Comparison of ENCODE assay signal across 8 cellular contexts in the genomic region with DNA sequence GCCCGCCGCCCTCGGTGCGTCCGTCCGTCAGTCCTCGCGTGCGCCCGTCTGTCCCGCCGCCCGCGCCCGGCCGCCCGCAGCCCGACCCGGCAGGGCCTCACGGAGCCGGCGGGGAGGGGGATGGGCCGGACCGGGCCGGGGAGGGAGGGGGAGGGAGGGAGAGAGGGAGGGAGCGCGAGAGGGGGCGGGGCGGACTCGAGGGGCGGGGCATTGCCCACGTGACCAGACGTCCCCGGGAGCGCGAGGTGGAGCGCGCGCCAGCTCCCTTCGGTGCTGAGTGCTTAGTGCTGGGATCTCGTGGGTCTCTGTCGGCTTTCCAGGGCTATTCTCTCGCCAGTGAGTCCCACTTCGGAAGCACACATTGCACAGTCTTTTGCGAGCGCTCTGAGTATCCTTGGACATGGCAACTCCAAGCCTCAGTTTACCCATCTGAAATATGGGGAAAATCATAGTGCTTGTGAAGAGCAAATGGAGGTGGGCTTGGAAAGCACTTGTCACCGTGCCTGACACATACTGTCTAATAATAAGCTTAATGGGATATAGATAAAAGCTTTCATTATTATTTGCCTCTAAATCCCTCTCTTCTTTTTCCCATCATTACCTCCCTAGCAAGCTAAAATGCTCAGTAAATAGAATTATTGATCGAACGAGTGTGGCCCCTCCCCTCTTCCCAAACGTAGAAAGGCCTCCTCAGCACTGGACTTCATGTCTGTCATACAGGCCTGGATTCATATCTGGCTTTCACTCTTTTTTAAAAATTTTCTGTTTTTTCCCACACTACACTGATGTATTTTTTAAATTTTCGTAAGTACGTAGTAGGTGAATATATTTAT. TPM values are rescaled to one million over a fixed set of nuclear protein-coding genes. Genes with fewer than 3 reads are reported as not detected.
DNase-seq lines count a peak whose midpoint lies in the region; ATAC-seq and TF ChIP-seq lines count a peak whose summit lies in the region.

Gene NCOA6 (minus strand): TSS at position 122 of the 833 bp plus-strand sequence. CDS start 43,296 bp downstream, outside the sequence.

- TF ChIP-seq CTCF in CD14-positive monocyte (IDR thresholded peaks at IDR 0.05), result no peak

- ATAC-seq in GM19455 (IDR thresholded peaks at IDR 0.05; ENCODE audit: unreplicated experiment), result peak; percentile 64
- peak; percentile 76 for ATAC-seq in activated CD8-positive, alpha-beta memory T cell treated with anti-CD3 and anti-CD28 coated beads, Interleukin-2, amount 10 ng/mL, durations not matched to agents 7 days and 5 days

- peaks cover 12% of the 10 kb centered on the region for H3K4me1 ChIP-seq in endocrine pancreas (ENCODE audit: control insufficient read depth, insufficient read depth, low read length)

- H3K27ac Mint-ChIP-seq in CD14-positive monocyte, result peak within 1 kb of the TSS; percentile 89 to 96 (median 93)
- peak within 1 kb of the TSS; percentile 96 for H3K27ac Mint-ChIP-seq in activated CD8-positive, alpha-beta memory T cell treated with anti-CD3 and anti-CD28 coated beads, Interleukin-2, amount 10 ng/mL, durations not matched to agents 7 days and 5 days

- H3K4me3 Mint-ChIP-seq in CD14-positive monocyte, result peak within 1 kb of the TSS; percentile 96 to 99
- peak within 1 kb of the TSS; percentile 96 for H3K4me3 Mint-ChIP-seq in activated CD8-positive, alpha-beta memory T cell treated with anti-CD3 and anti-CD28 coated beads, Interleukin-2, amount 10 ng/mL, durations not matched to agents 7 days and 5 days

- intact Hi-C loops in CD14-positive monocyte (cut with micrococcal nuclease), result loop anchor here in 1 of 2 donors (5.0 kb wide), 1 partner anchor 132 kb away; the partner anchor contains the start of genes GSS and MYH7B

- peaks cover 0 to 3% (median 0%) of the 10 kb centered on the region in 7 donors for H3K9me3 Mint-ChIP-seq in CD14-positive monocyte
- H3K9me3 Mint-ChIP-seq in activated CD8-positive, alpha-beta memory T cell treated with anti-CD3 and anti-CD28 coated beads, Interleukin-2, amount 10 ng/mL, durations not matched to agents 7 days and 5 days (ENCODE audit: low read depth), result no peaks in the 10 kb centered on the region

- peaks cover 3 to 4% of the 10 kb centered on the region in 2 donors for H3K36me3 Mint-ChIP-seq in CD14-positive monocyte
- H3K36me3 Mint-ChIP-seq in activated CD8-positive, alpha-beta memory T cell treated with anti-CD3 and anti-CD28 coated beads, Interleukin-2, amount 10 ng/mL, durations not matched to agents 7 days and 5 days, result peaks cover 7% of the 10 kb centered on the region

- no peaks in the 10 kb centered on the region for H3K36me3 ChIP-seq in endocrine pancreas (ENCODE audit: control insufficient read depth, insufficient read depth, low read length)

- H3K4me3 ChIP-seq in endocrine pancreas (ENCODE audit: control insufficient read depth, insufficient read depth, low read length), result peak within 1 kb of the TSS; percentile 93

- peaks cover 1 to 5% (median 2%) of the 10 kb centered on the region in 3 donors for H3K27me3 Mint-ChIP-seq in CD14-positive monocyte (ENCODE audit: low read depth in 3 of 3)
- peaks cover 14% of the 10 kb centered on the region for H3K27me3 Mint-ChIP-seq in activated CD8-positive, alpha-beta memory T cell treated with anti-CD3 and anti-CD28 coated beads, Interleukin-2, amount 10 ng/mL, durations not matched to agents 7 days and 5 days

- H3K9me3 ChIP-seq in endocrine pancreas (ENCODE audit: control insufficient read depth, low read length), result no peaks in the 10 kb centered on the region

- no peaks in the 10 kb centered on the region for H3K27me3 ChIP-seq in endocrine pancreas (ENCODE audit: control insufficient read depth, insufficient read depth, low read length)

- H3K9ac ChIP-seq in endocrine pancreas (ENCODE audit: control insufficient read depth, insufficient read depth, low read length), result peak within 1 kb of the TSS; percentile 99

- CTCF ChIA-PET in activated CD8-positive, alpha-beta memory T cell treated with anti-CD3 and anti-CD28 coated beads, Interleukin-2, amount 10 ng/mL, durations not matched to agents 7 days and 5 days (lab: Charles Lee), result interaction anchor here (1.3 to 2.6 kb wide), 3 partner anchors 10 to 270 kb away, joined by 6 to 8 read pairs (median 8); partner anchors contain the start of gene GGT7

- DNase-seq in CD14-positive monocyte (ENCODE audit: low spot score) (peak; percentile 74), HT-29 (ENCODE audit: low spot score) (peak; percentile 90), NOMO-1 treated with DMSO at 0.1 percent for 48 hours (lab: John Stamatoyannopoulos, UW; ENCODE audit: unreplicated experiment) (peak; percentile 43), mesenteric fat pad (ENCODE audit: low spot score) (peak; percentile 95)
- DNase-seq in activated CD8-positive, alpha-beta memory T cell treated with anti-CD3 and anti-CD28 coated beads, Interleukin-2, amount 10 ng/mL, durations not matched to agents 7 days and 5 days, result peak; percentile 87
- peak; percentile 79 for DNase-seq in stimulated activated CD8-positive, alpha-beta memory T cell treated with anti-CD3 and anti-CD28 coated beads, Interleukin-15, amount 100 ng/mL, for 1 hour (ENCODE audit: low read depth)

- peaks cover 38% of the 10 kb centered on the region for H3K4me1 Mint-ChIP-seq in CD14-positive monocyte
- H3K4me1 Mint-ChIP-seq in activated CD8-positive, alpha-beta memory T cell treated with anti-CD3 and anti-CD28 coated beads, Interleukin-2, amount 10 ng/mL, durations not matched to agents 7 days and 5 days, result peaks cover 33% of the 10 kb centered on the region

RNA-seq across cellular contexts. Expression of gene NCOA6, which starts in this region (rescaled TPM):
- 1 to 10 TPM; 2.8 to 3.9 TPM for polyA plus RNA-seq in CD14-positive monocyte
- total RNA-seq in HT-29 (2014; rRNA removed; shearing (Covaris generic)), result 8.5 and 12.5 TPM in 2 replicates
- total RNA-seq in activated CD8-positive, alpha-beta memory T cell treated with anti-CD3 and anti-CD28 coated beads, Interleukin-2, amount 10 ng/mL, durations not matched to agents 7 days and 5 days, result 10 to 100 TPM; 29.5 to 34.0 TPM
- total RNA-seq in mesenteric fat pad, result 24.4 TPM

Comparison
In these comparisons a context has a peak if more than half of its experiments do, and no peak if none do; other contexts are left out.
1. Peak in every context shown above with its lines: DNase-seq, ATAC-seq and H3K4me3 ChIP-seq.
2. DNase-seq: peak in every context shown above with its lines; median percentile 95 in mesenteric fat pad; 90 in HT-29; 87 in activated CD8-positive, alpha-beta memory T cell treated with anti-CD3 and anti-CD28 coated beads, Interleukin-2, amount 10 ng/mL, durations not matched to agents 7 days and 5 days; 79 in stimulated activated CD8-positive, alpha-beta memory T cell treated with anti-CD3 and anti-CD28 coated beads, Interleukin-15, amount 100 ng/mL, for 1 hour; 74 in CD14-positive monocyte; 43 in NOMO-1 treated with DMSO at 0.1 percent for 48 hours.